Comparison of ENCODE assay signal across 8 cellular contexts in the genomic region with DNA sequence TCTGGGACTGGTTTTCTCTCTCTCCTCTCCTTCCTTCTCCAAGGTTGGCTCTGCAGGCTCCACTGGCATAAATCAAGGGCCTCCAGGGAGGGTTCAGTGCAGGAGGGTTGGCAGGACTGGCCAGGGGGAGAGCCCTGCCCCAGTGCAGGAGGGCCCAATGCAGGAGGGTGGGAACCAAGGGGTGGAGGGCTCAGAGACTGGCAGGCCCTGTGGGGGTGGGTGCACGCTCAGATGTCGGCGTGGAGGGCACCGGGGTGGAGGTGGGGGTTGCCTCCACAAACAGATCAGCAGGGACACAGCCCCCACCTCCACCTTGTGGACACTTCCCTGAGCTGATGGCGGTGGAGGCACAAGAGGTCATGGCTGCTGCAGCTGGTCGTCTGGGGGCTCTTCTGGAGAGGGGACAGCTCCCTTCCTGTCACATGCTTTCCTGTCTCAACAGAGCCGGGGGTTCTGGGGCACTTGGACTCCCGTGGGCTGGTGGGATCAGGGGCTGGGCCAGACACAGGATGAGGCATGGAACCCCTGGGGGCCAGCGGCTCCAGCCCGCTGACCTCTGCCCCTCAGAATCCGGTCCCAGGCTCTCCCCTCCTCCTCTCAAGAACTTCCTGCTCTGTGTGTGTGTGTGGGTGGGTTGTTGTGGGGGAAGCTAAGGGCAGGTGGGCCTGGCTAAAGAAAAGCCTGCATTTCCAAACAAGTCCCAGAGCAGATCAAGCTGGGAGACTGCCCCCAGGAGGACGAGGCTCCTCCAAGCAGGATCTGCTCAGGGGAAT. TPM values are rescaled to one million over a fixed set of nuclear protein-coding genes. Genes with fewer than 3 reads are reported as not detected.
DNase-seq lines count a peak whose midpoint lies in the region; ATAC-seq and TF ChIP-seq lines count a peak whose summit lies in the region.

No MANE protein-coding gene starts in this region.

- WGBS in lung, 2 donors, result 1 to 5% methylated on average over 12 of the region's 12 CpGs

- TF ChIP-seq CTCF in BJ (IDR thresholded peaks at IDR 0.05; ENCODE audit: insufficient read depth, low read depth, low read length) (peak; percentile 39), cardiac fibroblast (IDR thresholded peaks at IDR 0.05; ENCODE audit: low read depth, low read length) (peak; percentile 53), lung (IDR thresholded peaks at IDR 0.05; ENCODE audit: control extremely low read depth, extremely low read depth) (peak; percentile 11)

- peaks cover 7 to 34% of the 10 kb centered on the region in 2 donors for H3K4me1 ChIP-seq in lung (ENCODE audit: control insufficient read depth in 2 of 2, insufficient read depth in 2 of 2, low read length in 2 of 2)

- no peak overlapping the region for H3K4me3 ChIP-seq in BJ (ENCODE audit: low read depth, low read length)
- H3K4me3 ChIP-seq in cardiac fibroblast (replicated peaks in 1 of 2; ENCODE audit: low read depth in 2 of 2, low read length in 2 of 2), result no peak overlapping the region
- H3K4me3 ChIP-seq in lung, result no peak overlapping the region

- POLR2A ChIA-PET in BJ (lab: Charles Lee), result no interaction called here

- peaks cover 13% of the 10 kb centered on the region for H3K36me3 ChIP-seq in BJ (ENCODE audit: control insufficient read depth, insufficient read depth, low read length)
- H3K36me3 ChIP-seq in lung (ENCODE audit: control insufficient read depth in 2 of 2, insufficient read depth in 2 of 2, low read length in 2 of 2), result peaks cover 0 to 13% of the 10 kb centered on the region in 2 donors

- ATAC-seq in lung (ENCODE audit: insufficient read depth, low FRiP score) (no peak), GM18498 (IDR thresholded peaks at IDR 0.05; ENCODE audit: unreplicated experiment) (no peak), GM21529 (IDR thresholded peaks at IDR 0.05; ENCODE audit: unreplicated experiment) (no peak)

- in situ Hi-C loops in KBM-7 (cut with MboI; ENCODE audit: low pct_unique_long_range_greater_than_20kb, low sequenced_read_pairs), result no loop called here

- no peaks in the 10 kb centered on the region for H3K9me3 ChIP-seq in lung (ENCODE audit: control insufficient read depth in 2 of 2, insufficient read depth in 1 of 2, low read length in 1 of 2)

- CTCF ChIA-PET in BJ (lab: Yijun Ruan, JAX), result interaction anchor here (0.6 to 1.6 kb wide), 3 partner anchors 11 to 115 kb away, joined by 3 to 6 read pairs (median 3); no protein-coding TSS in a partner anchor

- H3K27ac ChIP-seq in lung (ENCODE audit: low read depth in 1 of 2, low read length in 1 of 2), result peak overlapping the region; percentile 34 to 69

- H3K27me3 ChIP-seq in BJ (ENCODE audit: control insufficient read depth, insufficient read depth, low read length), result peaks cover 2% of the 10 kb centered on the region
- no peaks in the 10 kb centered on the region for H3K27me3 ChIP-seq in lung (ENCODE audit: control insufficient read depth, insufficient read depth)

- DNase-seq in BJ (ENCODE audit: low read depth) (no peak), KBM-7 (peak; percentile 82), cardiac fibroblast (ENCODE audit: low read depth in 2 of 2) (peak; percentile 60 to 87), lung (ENCODE audit: low spot score) (no peak), NCI-H1417 treated with DMSO at 0.1 percent for 48 hours (lab: John Stamatoyannopoulos, UW) (no peak), cerebellum (ENCODE audit: low spot score) (no peak)

RNA-seq across cellular contexts. Expression of gene ABHD16B, which starts 2.7 kb away (rescaled TPM):
- not detected in 2 replicates for polyA plus RNA-seq in BJ (2011; rRNA removed)
- polyA minus RNA-seq in BJ (2011; rRNA and poly(A)+ RNA removed), result not detected in 2 replicates
- total RNA-seq in lung, result not detected
- 1 to 10 TPM in 1 of 2 donors, under 1 TPM in 1; 0.89 to 1.5 TPM for polyA plus RNA-seq in lung
- not detected for total RNA-seq in cerebellum

RNA-seq across cellular contexts. Expression of gene TPD52L2, which starts 6.5 kb away (rescaled TPM):
- polyA plus RNA-seq in BJ (2011; rRNA removed) (243 and 288 TPM in 2 replicates), lung (100 to 1,000 TPM in 1 of 2 donors, 10 to 100 TPM in 1; 66.2 to 130 TPM)
- polyA minus RNA-seq in BJ (2011; rRNA and poly(A)+ RNA removed), result 72.3 and 109 TPM in 2 replicates
- total RNA-seq in lung (10 to 100 TPM; 66.2 to 92.4 TPM), cerebellum (33.1 TPM)

RNA-seq across cellular contexts. Expression of gene ZBTB46, which starts 27.5 kb away (rescaled TPM):
- polyA plus RNA-seq in BJ (2011; rRNA removed), result 0.13 and 0.32 TPM in 2 replicates
- 1.9 and 3.6 TPM in 2 replicates for polyA minus RNA-seq in BJ (2011; rRNA and poly(A)+ RNA removed)
- total RNA-seq in lung, result 10 to 100 TPM; 10.8 to 15.3 TPM
- 1 to 10 TPM; 3.4 to 4.4 TPM for polyA plus RNA-seq in lung
- 20.3 TPM for total RNA-seq in cerebellum

RNA-seq across cellular contexts. Expression of gene DNAJC5, which starts 36.3 kb away (rescaled TPM):
- polyA plus RNA-seq in BJ (2011; rRNA removed) (33.7 and 45.6 TPM in 2 replicates), lung (10 to 100 TPM; 26.5 to 48.2 TPM)
- polyA minus RNA-seq in BJ (2011; rRNA and poly(A)+ RNA removed), result 43.7 and 55.2 TPM in 2 replicates
- total RNA-seq in lung (10 to 100 TPM; 25.1 to 64.5 TPM), cerebellum (53.4 TPM)

Comparison
In these comparisons a context has a peak if more than half of its experiments do, and no peak if none do; other contexts are left out.
1. DNase-seq: peak in KBM-7 (single experiment) and cardiac fibroblast (2 of 2); none in BJ (single experiment), lung (single experiment), NCI-H1417 treated with DMSO at 0.1 percent for 48 hours (single experiment) and cerebellum (single experiment).
2. Peak in every context shown above with its lines, with median percentiles within 50 percentile points of each other: CTCF ChIP-seq.